In genomic region chr13:30241537-30241936, GRCh38 we compare ENCODE assay signal across 2 cellular contexts.
TF ChIP-seq lines count a peak whose summit lies in the region.

No MANE protein-coding gene starts in this region.

TF ChIP-seq in GM12878, 131 proteins besides CTCF, POLR2A, EP300 and RAD21 (continued from another document and continues in another):
- TF ChIP-seq IRF5 (IDR thresholded peaks at IDR 0.05; ENCODE audit: borderline replicate concordance) (no peak), EED (IDR thresholded peaks at IDR 0.05; ENCODE audit: low read depth) (peak; percentile 84), POLR2AphosphoS2 (IDR thresholded peaks at IDR 0.05; ENCODE audit: low read depth, low read length) (no peak), ETV6 (conservative IDR thresholded peaks at IDR 0.05 in 1 of 2, IDR thresholded peaks at IDR 0.05 in 1 of 2; ENCODE audit: borderline replicate concordance in 1 of 2, low read depth in 1 of 2) (peak in 1 of 2 experiments; percentile 99; a peak in 2 of 4 replicates), ZSCAN29 (IDR thresholded peaks at IDR 0.05) (no peak), REST (IDR thresholded peaks at IDR 0.05; ENCODE audit: low read depth, low read length) (no peak), RUNX3 (IDR thresholded peaks at IDR 0.05; ENCODE audit: low read length) (peak; percentile 75), CREM (IDR thresholded peaks at IDR 0.05; ENCODE audit: low read depth) (0 out of 2 replicates have a peak, but pooled peaks have one; percentile 35), MTA2 (IDR thresholded peaks at IDR 0.05; ENCODE audit: low read depth) (peak; percentile 26; the same call in 1 of the 2 replicates), ATF3 (IDR thresholded peaks at IDR 0.05; ENCODE audit: borderline replicate concordance, extremely low read depth, low read depth, low read length) (no peak), IRF4 (IDR thresholded peaks at IDR 0.05; ENCODE audit: low read depth, low read length) (peak; percentile 76; the same call in 1 of the 2 replicates), IRF3 (IDR thresholded peaks at IDR 0.05) (no peak)
- TF ChIP-seq, protein P1, sequence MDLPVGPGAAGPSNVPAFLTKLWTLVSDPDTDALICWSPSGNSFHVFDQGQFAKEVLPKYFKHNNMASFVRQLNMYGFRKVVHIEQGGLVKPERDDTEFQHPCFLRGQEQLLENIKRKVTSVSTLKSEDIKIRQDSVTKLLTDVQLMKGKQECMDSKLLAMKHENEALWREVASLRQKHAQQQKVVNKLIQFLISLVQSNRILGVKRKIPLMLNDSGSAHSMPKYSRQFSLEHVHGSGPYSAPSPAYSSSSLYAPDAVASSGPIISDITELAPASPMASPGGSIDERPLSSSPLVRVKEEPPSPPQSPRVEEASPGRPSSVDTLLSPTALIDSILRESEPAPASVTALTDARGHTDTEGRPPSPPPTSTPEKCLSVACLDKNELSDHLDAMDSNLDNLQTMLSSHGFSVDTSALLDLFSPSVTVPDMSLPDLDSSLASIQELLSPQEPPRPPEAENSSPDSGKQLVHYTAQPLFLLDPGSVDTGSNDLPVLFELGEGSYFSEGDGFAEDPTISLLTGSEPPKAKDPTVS (IDR thresholded peaks at IDR 0.05; ENCODE audit: low read depth, low read length), result no peak

TF ChIP-seq in SK-N-SH, 30 proteins besides CTCF, POLR2A, EP300 and RAD21 (continued from another document):
- TF ChIP-seq FOSL2 (IDR thresholded peaks at IDR 0.05; ENCODE audit: borderline replicate concordance, low read depth), result no peak
- no peak for TF ChIP-seq GATA2 (CRISPR knock-in tag; IDR thresholded peaks at IDR 0.05)
- TF ChIP-seq RXRA (IDR thresholded peaks at IDR 0.05; ENCODE audit: borderline replicate concordance, low read depth), result no peak
- no peak for TF ChIP-seq MXI1 (IDR thresholded peaks at IDR 0.05; ENCODE audit: low read depth, low read length)
